11 cellular contexts compared by ENCODE assay signal in genomic region chr1:89603651-89604413, GRCh38. TPM values are rescaled to one million over a fixed set of nuclear protein-coding genes. Genes with fewer than 3 reads are reported as not detected.
DNase-seq lines count a peak whose midpoint lies in the region; ATAC-seq and TF ChIP-seq lines count a peak whose summit lies in the region.
"Had no signal": no experiment of that assay in that cellular context is flagged by ENCODE, and none has a peak within 500 bp of the region (broad histone marks: within the 10 kb centered on the region; RNA-seq: fewer than 3 reads in every experiment).

No MANE protein-coding gene starts in this region.

- no peaks in the 10 kb centered on the region for H3K9me3 ChIP-seq in right atrium auricular region
- H3K9me3 ChIP-seq: thyroid gland had no signal

- peak overlapping the region in 1 of 2 donors; percentile 12 for H3K27ac ChIP-seq in right atrium auricular region
- H3K27ac ChIP-seq: thyroid gland had no signal

- no peak for TF ChIP-seq CTCF in right atrium auricular region (IDR thresholded peaks at IDR 0.05)

- no peaks in the 10 kb centered on the region for H3K27me3 ChIP-seq in right atrium auricular region
- H3K27me3 ChIP-seq: thyroid gland had no signal

- POLR2A ChIA-PET in HEK293T (lab: Yijun Ruan, JAX) = interaction anchor here (1.1 kb wide), 1 partner anchor 10 kb away, joined by 5 read pairs; no protein-coding TSS in a partner anchor

- no peak overlapping the region for H3K4me3 ChIP-seq in right atrium auricular region
- H3K4me3 ChIP-seq: thyroid gland had no signal

- H3K36me3 ChIP-seq in right atrium auricular region = no peaks in the 10 kb centered on the region
- H3K36me3 ChIP-seq: thyroid gland had no signal

- DNase-seq in LHCN-M2 (ENCODE audit: low read depth) (peak; percentile 57), NCI-H2227 treated with DMSO at 0.1 percent for 48 hours (lab: John Stamatoyannopoulos, UW) (no peak), right atrium auricular region (ENCODE audit: low spot score) (no peak), HEK293T (ENCODE audit: extremely low spot score) (no peak)
- peak; percentile 82 for DNase-seq in activated CD8-positive, alpha-beta memory T cell treated with anti-CD3 and anti-CD28 coated beads for 24 hours
- DNase-seq in stimulated activated CD4-positive, alpha-beta T cell treated with anti-CD3 and anti-CD28 coated beads, Interleukin-4, amount 100 ng/mL, for 4 hours = peak; percentile 41 to 73
- DNase-seq: left cardiac atrium, retina, thyroid gland had no signal

- CTCF ChIA-PET in HEK293T (lab: Yijun Ruan, JAX) = interaction anchor here (0.8 to 1.3 kb wide), 2 partner anchors 37 to 159 kb away, joined by 3 to 4 read pairs; no protein-coding TSS in a partner anchor

- H3K4me1 ChIP-seq in right atrium auricular region = peaks cover 0 to 50% of the 10 kb centered on the region in 2 donors
- H3K4me1 ChIP-seq: thyroid gland had no signal

- peak; percentile 11 for ATAC-seq in esophagus mucosa
- no peak for ATAC-seq in HG03378 (IDR thresholded peaks at IDR 0.05; ENCODE audit: unreplicated experiment)

TF ChIP-seq in HEK293T, 16 proteins besides CTCF, POLR2A, EP300 and RAD21:
- no peak for TF ChIP-seq SUZ12 (IDR thresholded peaks at IDR 0.05)
- no peak for TF ChIP-seq CTBP1 (IDR thresholded peaks at IDR 0.05; ENCODE audit: borderline replicate concordance)
- TF ChIP-seq ARNT (IDR thresholded peaks at IDR 0.05) = no peak
- no peak for TF ChIP-seq FOXM1 (IDR thresholded peaks at IDR 0.05; ENCODE audit: borderline replicate concordance)
- no peak for TF ChIP-seq SP1 (IDR thresholded peaks at IDR 0.05)
- no peak for TF ChIP-seq FOXA1 (IDR thresholded peaks at IDR 0.05)
- TF ChIP-seq FOXK2 (IDR thresholded peaks at IDR 0.05) = no peak
- no peak for TF ChIP-seq ZNF384 (IDR thresholded peaks at IDR 0.05)

RNA-seq across cellular contexts. Expression of gene LRRC8C, which starts 29.1 kb away (rescaled TPM):
- total RNA-seq in LHCN-M2 (2014; rRNA removed) = 4.8 and 5.7 TPM in 2 replicates
- 0.77 TPM for polyA plus RNA-seq in LHCN-M2 (2012)
- total RNA-seq in esophagus mucosa = 1.8 TPM
- total RNA-seq in right atrium auricular region = 10 to 100 TPM in 1 of 2 donors, 1 to 10 TPM in 1; 9.0 to 11.5 TPM

Comparison
In these comparisons a context has a peak if more than half of its experiments do, and no peak if none do; other contexts are left out.
1. DNase-seq: peak in LHCN-M2 (single experiment), activated CD8-positive, alpha-beta memory T cell treated with anti-CD3 and anti-CD28 coated beads for 24 hours (single experiment) and stimulated activated CD4-positive, alpha-beta T cell treated with anti-CD3 and anti-CD28 coated beads, Interleukin-4, amount 100 ng/mL, for 4 hours (2 of 2); none in NCI-H2227 treated with DMSO at 0.1 percent for 48 hours (single experiment), right atrium auricular region (single experiment) and HEK293T (single experiment).